ENCODE assay signal across 9 cellular contexts in genomic region chr9:126956929-126957686, GRCh38. TPM values are rescaled to one million over a fixed set of nuclear protein-coding genes. Genes with fewer than 3 reads are reported as not detected.
DNase-seq lines count a peak whose midpoint lies in the region; ATAC-seq and TF ChIP-seq lines count a peak whose summit lies in the region.
"Had no signal": no experiment of that assay in that cellular context is flagged by ENCODE, and none has a peak within 500 bp of the region (broad histone marks: within the 10 kb centered on the region; RNA-seq: fewer than 3 reads in every experiment).

No MANE protein-coding gene starts in this region.

- H3K27me3 ChIP-seq in osteoblast (ENCODE audit: insufficient read depth, low read length), result peaks cover 5% of the 10 kb centered on the region

- no peaks in the 10 kb centered on the region for H3K36me3 ChIP-seq in osteoblast (ENCODE audit: insufficient read depth, low read length)

- H2AFZ ChIP-seq in osteoblast (ENCODE audit: low read length), result peak overlapping the region; percentile 25

- H3K27ac ChIP-seq in osteoblast (ENCODE audit: low read depth, low read length), result peak overlapping the region; percentile 36

- H3K9me3 ChIP-seq in osteoblast (ENCODE audit: low read depth, low read length), result no peaks in the 10 kb centered on the region

- H3K4me3 ChIP-seq in osteoblast (ENCODE audit: insufficient read depth, low read length), result no peak overlapping the region

- DNase-seq in EH (ENCODE audit: low read depth) (peak; percentile 62), NCI-H82 (lab: John Stamatoyannopoulos, UW) (peak; percentile 96), osteoblast (ENCODE audit: insufficient read length, low spot score, missing footprints) (no peak), NCI-H2171 (lab: John Stamatoyannopoulos, UW) (no peak)
- DNase-seq: activated naive CD8-positive, alpha-beta T cell treated with anti-CD3 and anti-CD28 coated beads for 36 hours had no signal

- ATAC-seq in esophagus mucosa (peak; percentile 95), HG03469 (IDR thresholded peaks at IDR 0.05; ENCODE audit: unreplicated experiment) (no peak), GM18520 (IDR thresholded peaks at IDR 0.05; ENCODE audit: unreplicated experiment) (no peak), HG03097 (IDR thresholded peaks at IDR 0.05; ENCODE audit: low FRiP score, unreplicated experiment) (no peak)

- H3K79me2 ChIP-seq in osteoblast (ENCODE audit: insufficient read depth, low read length), result no peaks in the 10 kb centered on the region

- no peak for TF ChIP-seq CTCF in osteoblast (IDR thresholded peaks at IDR 0.05; ENCODE audit: extremely low read depth, low read depth, low read length)

- no peak overlapping the region for H3K4me2 ChIP-seq in osteoblast (ENCODE audit: insufficient read depth, low read length)

- H3K4me1 ChIP-seq in osteoblast (ENCODE audit: insufficient read depth, low read length), result peaks cover 17% of the 10 kb centered on the region

- no peaks in the 10 kb centered on the region for H4K20me1 ChIP-seq in osteoblast (ENCODE audit: insufficient read depth, low read length)

RNA-seq across cellular contexts. Expression of gene RALGPS1, which starts 42.5 kb away (rescaled TPM):
- total RNA-seq in esophagus mucosa (6.8 TPM), osteoblast (5.1 and 5.3 TPM in 2 replicates)

Comparison
In these comparisons a context has a peak if more than half of its experiments do, and no peak if none do; other contexts are left out.
1. DNase-seq: peak in EH (single experiment) and NCI-H82 (single experiment); none in osteoblast (single experiment) and NCI-H2171 (single experiment).